ENCODE assay signal across 8 cellular contexts in the genomic region with DNA sequence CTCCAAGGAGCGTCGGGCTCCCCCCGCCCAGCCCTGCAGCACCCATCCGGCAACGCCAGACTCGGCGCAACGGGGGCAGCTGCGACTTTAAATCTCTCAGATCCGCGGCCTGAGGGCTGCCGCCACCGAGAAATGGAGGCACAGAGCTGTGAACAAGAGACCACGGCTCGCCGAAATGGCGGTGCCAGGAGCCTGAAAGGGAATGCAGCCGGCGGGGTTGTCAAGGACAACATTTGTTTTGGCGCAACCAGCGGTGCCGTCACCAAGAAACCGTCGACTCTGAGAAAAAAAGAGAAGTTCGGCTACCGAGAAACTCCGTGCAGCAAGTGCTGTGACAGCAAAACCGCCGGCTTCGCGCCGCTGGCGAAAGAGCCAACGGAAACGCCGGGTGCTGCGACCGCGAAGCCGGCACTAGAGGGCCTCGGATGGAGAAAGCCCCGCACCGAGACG.
DNase-seq lines count a peak whose midpoint lies in the region; ATAC-seq and TF ChIP-seq lines count a peak whose summit lies in the region.

No MANE protein-coding gene starts in this region.

- TF ChIP-seq CTCF in VCaP (conservative IDR thresholded peaks at IDR 0.05): peak; percentile 55

- DNase-seq in NCI-H2029 treated with DMSO at 0.1 percent for 48 hours (lab: John Stamatoyannopoulos, UW) (peak; percentile 86), caudate nucleus (lab: John Stamatoyannopoulos, UW) (peak in 44 of 61 donors; percentile 28 to 84 (median 60)), left kidney (ENCODE audit: low read depth, low spot score) (peak; percentile 86), NCI-H226 (no peak)
- peak; percentile 78 for DNase-seq in stimulated activated CD4-positive, alpha-beta T cell treated with anti-CD3 and anti-CD28 coated beads, Interleukin-4, amount 100 ng/mL, for 24 hours

- peak overlapping the region; percentile 89 for H3K27ac ChIP-seq in VCaP
- peak overlapping the region; percentile 92 for H3K27ac ChIP-seq in caudate nucleus (ENCODE audit: low read depth, low read length)

- ATAC-seq in GM18502 (IDR thresholded peaks at IDR 0.05; ENCODE audit: poor library complexity, unreplicated experiment) (peak; percentile 31), HG02870 (IDR thresholded peaks at IDR 0.05; ENCODE audit: unreplicated experiment) (peak; percentile 26)
